In genomic region chr15:78319588-78319987, GRCh38 we compare ENCODE assay signal across 18 cellular contexts. TPM values are rescaled to one million over a fixed set of nuclear protein-coding genes. Genes with fewer than 3 reads are reported as not detected.
DNase-seq lines count a peak whose midpoint lies in the region; ATAC-seq and TF ChIP-seq lines count a peak whose summit lies in the region.
"Had no signal": no experiment of that assay in that cellular context is flagged by ENCODE, and none has a peak within 500 bp of the region (broad histone marks: within the 10 kb centered on the region; RNA-seq: fewer than 3 reads in every experiment).

No MANE protein-coding gene starts in this region.

- H3K23ac ChIP-seq in mesenchymal stem cell (ENCODE audit: low read length in 2 of 2): no peak overlapping the region

- H2BK12ac ChIP-seq in mesenchymal stem cell (ENCODE audit: low read length in 2 of 2): no peak overlapping the region

- TF ChIP-seq CTCF in endodermal cell (conservative IDR thresholded peaks at IDR 0.05): no peak

- no peak for ATAC-seq in GM18517 (IDR thresholded peaks at IDR 0.05; ENCODE audit: unreplicated experiment)
- ATAC-seq: GM12878, HCT116, HepG2 had no signal

- H3K9me3 ChIP-seq in endodermal cell (ENCODE audit: control insufficient read depth, low read length) (no peaks in the 10 kb centered on the region), mesenchymal stem cell (ENCODE audit: control insufficient read depth, low read length) (no peaks in the 10 kb centered on the region)
- H3K9me3 ChIP-seq: BLaER1 treated with 17β-estradiol and CSF1 and Interleukin-3, amounts not matched to agents 10 nM and 100 nM had no signal

- DNase-seq in ELF-1 (ENCODE audit: low read depth, low spot score): peak; percentile 44
- no peak for DNase-seq in endodermal cell
- no peak for DNase-seq in mesenchymal stem cell
- DNase-seq in posterior vena cava (ENCODE audit: low spot score): peak; percentile 37
- no peak for DNase-seq in SIG-M5 (lab: John Stamatoyannopoulos, UW)
- DNase-seq in occipital lobe (lab: John Stamatoyannopoulos, UW): no peak
- DNase-seq in NK-92 (lab: John Stamatoyannopoulos, UW; ENCODE audit: unreplicated experiment): no peak
- DNase-seq: 8988T; AML-193; Calu3; CD4-positive, CD25-positive, alpha-beta regulatory T cell; DMS 273 treated with DMSO at 0.1 percent for 48 hours had no signal

- H3K4me2 ChIP-seq in mesenchymal stem cell (ENCODE audit: low read length, poor library complexity, severe bottlenecking): no peak overlapping the region
- H3K4me2 ChIP-seq: BLaER1 treated with 17β-estradiol and CSF1 and Interleukin-3, amounts not matched to agents 10 nM and 100 nM had no signal

- no peak overlapping the region for H4K8ac ChIP-seq in mesenchymal stem cell (ENCODE audit: low read length)

- no peak overlapping the region for H3K4me3 Mint-ChIP-seq in endodermal cell
- H3K4me3 Mint-ChIP-seq: CD4-positive, CD25-positive, alpha-beta regulatory T cell had no signal

- peaks cover 35% of the 10 kb centered on the region for H3K4me1 Mint-ChIP-seq in endodermal cell
- H3K4me1 Mint-ChIP-seq: CD4-positive, CD25-positive, alpha-beta regulatory T cell had no signal

- H3K14ac ChIP-seq in mesenchymal stem cell (ENCODE audit: low read length in 2 of 2): no peak overlapping the region

- H3K4me1 ChIP-seq in endodermal cell (ENCODE audit: control insufficient read depth, insufficient read depth, low read length) (peaks cover 13% of the 10 kb centered on the region), mesenchymal stem cell (ENCODE audit: control insufficient read depth, insufficient read depth, low read depth, low read length) (peaks cover 21% of the 10 kb centered on the region)

- no peaks in the 10 kb centered on the region for H3K9me3 Mint-ChIP-seq in endodermal cell
- H3K9me3 Mint-ChIP-seq: CD4-positive, CD25-positive, alpha-beta regulatory T cell had no signal

- no peak overlapping the region for H2BK5ac ChIP-seq in mesenchymal stem cell (ENCODE audit: low read depth, low read length, poor library complexity, severe bottlenecking)

- H3K9ac ChIP-seq in endodermal cell (ENCODE audit: extremely low read depth, low read length, poor library complexity, severe bottlenecking) (no peak overlapping the region), mesenchymal stem cell (ENCODE audit: low read length) (no peak overlapping the region)
- H3K9ac ChIP-seq: BLaER1 treated with 17β-estradiol and CSF1 and Interleukin-3, amounts not matched to agents 10 nM and 100 nM had no signal

- WGBS in endodermal cell (ENCODE audit: insufficient coverage in 1 of 2, insufficient read length in 1 of 2), 2 experiments: 60 to 87% methylated on average over 2 to 10 of the region's 10 CpGs
- 82% methylated on average over 10 of the region's 10 CpGs for WGBS in mesenchymal stem cell

- H2AK5ac ChIP-seq in mesenchymal stem cell (ENCODE audit: low read length, severe bottlenecking): no peak overlapping the region

- no peak overlapping the region for H2BK15ac ChIP-seq in mesenchymal stem cell (ENCODE audit: low read depth, poor library complexity, severe bottlenecking)

- H3K4me3 ChIP-seq in endodermal cell (ENCODE audit: low read length) (no peak overlapping the region), mesenchymal stem cell (ENCODE audit: insufficient read depth in 1 of 2, low read depth in 1 of 2, low read length in 2 of 2) (no peak overlapping the region)
- H3K4me3 ChIP-seq: BLaER1 treated with 17β-estradiol and CSF1 and Interleukin-3, amounts not matched to agents 10 nM and 100 nM; GM12878 had no signal

- no peak overlapping the region for H2AFZ ChIP-seq in mesenchymal stem cell (ENCODE audit: low read depth, low read length)

- no peaks in the 10 kb centered on the region for H3K36me3 ChIP-seq in endodermal cell (ENCODE audit: control insufficient read depth, insufficient read depth, low read length)
- no peaks in the 10 kb centered on the region for H3K36me3 ChIP-seq in mesenchymal stem cell (ENCODE audit: control insufficient read depth in 1 of 2, insufficient read depth in 2 of 2, low read depth in 1 of 2, low read length in 2 of 2)
- H3K36me3 ChIP-seq: BLaER1 treated with 17β-estradiol and CSF1 and Interleukin-3, amounts not matched to agents 10 nM and 100 nM had no signal

- no peak overlapping the region for H2BK120ac ChIP-seq in mesenchymal stem cell (ENCODE audit: low read depth, low read length)

- peak overlapping the region; percentile 8 for H4K91ac ChIP-seq in mesenchymal stem cell (ENCODE audit: low read length)

- no peaks in the 10 kb centered on the region for H3K36me3 Mint-ChIP-seq in endodermal cell (ENCODE audit: low read depth)
- H3K36me3 Mint-ChIP-seq: CD4-positive, CD25-positive, alpha-beta regulatory T cell had no signal

- no peaks in the 10 kb centered on the region for H3K27me3 Mint-ChIP-seq in endodermal cell (ENCODE audit: insufficient read depth)

- no peaks in the 10 kb centered on the region for H3K79me1 ChIP-seq in mesenchymal stem cell (replicated peaks; ENCODE audit: low read length, poor library complexity, severe bottlenecking)

- H3K27ac ChIP-seq in endodermal cell (ENCODE audit: low read depth, low read length) (peak overlapping the region; percentile 86), mesenchymal stem cell (ENCODE audit: low read length, poor library complexity, severe bottlenecking) (no peak overlapping the region)
- H3K27ac ChIP-seq: BLaER1 treated with 17β-estradiol and CSF1 and Interleukin-3, amounts not matched to agents 10 nM and 100 nM had no signal

- H3K27ac Mint-ChIP-seq in endodermal cell: no peak overlapping the region
- H3K27ac Mint-ChIP-seq: CD4-positive, CD25-positive, alpha-beta regulatory T cell had no signal

- no peak overlapping the region for H3K4ac ChIP-seq in mesenchymal stem cell (ENCODE audit: low read depth in 1 of 2, low read length in 2 of 2)

- H3K27me3 ChIP-seq in endodermal cell (ENCODE audit: control insufficient read depth, insufficient read depth, low read length, poor library complexity, severe bottlenecking): no peaks in the 10 kb centered on the region
- H3K27me3 ChIP-seq in mesenchymal stem cell (ENCODE audit: control insufficient read depth in 1 of 2, insufficient read depth in 1 of 2, low read length in 2 of 2): peaks cover 0 to 16% of the 10 kb centered on the region in 2 experiments
- H3K27me3 ChIP-seq: BLaER1 treated with 17β-estradiol and CSF1 and Interleukin-3, amounts not matched to agents 10 nM and 100 nM had no signal

- intact Hi-C loops in posterior vena cava (cut with DNase I): loop anchor here in 1 of 2 donors (5.0 kb wide), 1 partner anchor 1457 kb away; no protein-coding TSS in a partner anchor

- no peak overlapping the region for H3K18ac ChIP-seq in mesenchymal stem cell (ENCODE audit: low read depth in 1 of 2, low read length in 2 of 2)

RNA-seq across cellular contexts. Expression of gene SKIC8, which starts 20.2 kb away (rescaled TPM):
- 10 to 100 TPM; 46.3 to 55.4 TPM for total RNA-seq in endodermal cell
- 55.8 TPM for polyA plus RNA-seq in endodermal cell (2013, experiment 1 of 2)
- 56.3 TPM for polyA plus RNA-seq in endodermal cell (2013, experiment 2 of 2)
- 29.0 TPM for polyA plus RNA-seq in mesenchymal stem cell (2013, experiment 1 of 2)
- 29.2 TPM for polyA plus RNA-seq in mesenchymal stem cell (2013, experiment 2 of 2)
- total RNA-seq in posterior vena cava: 10 to 100 TPM; 35.0 to 36.8 TPM
- total RNA-seq in occipital lobe: 55.4 TPM

RNA-seq across cellular contexts. Expression of gene CRABP1, which starts 20.6 kb away (rescaled TPM):
- 100 to 1,000 TPM; 103 TPM for total RNA-seq in endodermal cell
- 2,939 TPM for polyA plus RNA-seq in endodermal cell (2013, experiment 1 of 2)
- polyA plus RNA-seq in endodermal cell (2013, experiment 2 of 2): 3,263 TPM
- polyA plus RNA-seq in mesenchymal stem cell (2013, experiment 1 of 2): not detected
- not detected for polyA plus RNA-seq in mesenchymal stem cell (2013, experiment 2 of 2)
- not detected for total RNA-seq in posterior vena cava
- total RNA-seq in occipital lobe: 10.5 TPM
- total RNA-seq: Calu3; CD4-positive, CD25-positive, alpha-beta regulatory T cell; G401; HepG2 had no signal
- polyA plus RNA-seq: CD4-positive, CD25-positive, alpha-beta regulatory T cell; HepG2 had no signal

RNA-seq across cellular contexts. Expression of gene DNAJA4, which starts 55.2 kb away (rescaled TPM):
- total RNA-seq in endodermal cell (10 to 100 TPM in 1 of 2 donors, 1 to 10 TPM in 1; 4.9 to 18.5 TPM), posterior vena cava (10 to 100 TPM; 22.3 to 56.4 TPM), occipital lobe (30.4 TPM)
- polyA plus RNA-seq in endodermal cell (2013, experiment 1 of 2): 3.5 TPM
- polyA plus RNA-seq in endodermal cell (2013, experiment 2 of 2): 2.4 TPM
- 0.12 TPM for polyA plus RNA-seq in mesenchymal stem cell (2013, experiment 1 of 2)
- polyA plus RNA-seq in mesenchymal stem cell (2013, experiment 2 of 2): 0.05 TPM
- total RNA-seq: G401, HepG2 had no signal
- polyA plus RNA-seq: HepG2 had no signal

Comparison
In these comparisons a context has a peak if more than half of its experiments do, and no peak if none do; other contexts are left out.
1. DNase-seq: peak in ELF-1 (single experiment) and posterior vena cava (single experiment); none in endodermal cell (single experiment), mesenchymal stem cell (single experiment), SIG-M5 (single experiment), occipital lobe (single experiment) and NK-92 (single experiment).